Comparison of ENCODE assay signal across 8 cellular contexts in the genomic region with DNA sequence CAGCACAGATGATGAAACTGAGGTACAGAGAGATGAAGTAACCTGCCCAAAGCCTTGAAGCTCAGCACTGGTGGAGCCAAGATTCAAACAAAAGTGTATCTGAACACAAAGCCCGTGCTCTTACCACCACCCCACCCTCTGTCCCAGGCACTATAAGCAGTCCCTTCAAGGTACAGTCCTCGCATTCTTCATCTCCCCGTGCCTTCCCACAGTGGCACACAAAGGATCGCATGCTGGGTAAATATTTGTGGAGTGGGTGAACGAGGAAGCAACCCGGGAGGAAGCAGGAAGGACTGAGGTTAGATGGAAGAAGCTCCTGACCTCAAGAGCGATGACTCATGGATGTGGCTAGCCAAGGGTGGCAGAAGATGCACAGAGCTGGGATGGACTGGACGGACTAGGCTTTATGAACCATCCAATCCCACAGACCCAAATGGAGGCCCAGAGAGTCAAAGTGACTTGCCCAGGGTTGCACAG. TPM values are rescaled to one million over a fixed set of nuclear protein-coding genes. Genes with fewer than 3 reads are reported as not detected.
DNase-seq lines count a peak whose midpoint lies in the region; ATAC-seq and TF ChIP-seq lines count a peak whose summit lies in the region.

No MANE protein-coding gene starts in this region.

- peaks cover 13% of the 10 kb centered on the region for H3K27me3 Mint-ChIP-seq in activated CD8-positive, alpha-beta T cell treated with anti-CD3 and anti-CD28 coated beads, Interleukin-2, amount 10 ng/mL, durations not matched to agents 7 days and 5 days (ENCODE audit: low read depth)

- peak; percentile 31 for DNase-seq in COLO829 (ENCODE audit: low spot score)
- DNase-seq in LNCaP clone FGC (ENCODE audit: low read depth): peak; percentile 28
- DNase-seq in activated CD8-positive, alpha-beta T cell treated with anti-CD3 and anti-CD28 coated beads, Interleukin-2, amount 10 ng/mL, durations not matched to agents 7 days and 5 days: peak; percentile 40
- peak; percentile 33 for DNase-seq in kidney glomerular epithelial cell (lab: John Stamatoyannopoulos, UW)
- no peak for DNase-seq in NCI-H748 (lab: John Stamatoyannopoulos, UW; ENCODE audit: unreplicated experiment)
- DNase-seq in Right ventricle myocardium superior: no peak
- DNase-seq in NCI-H146 treated with DMSO at 0.1 percent for 48 hours (lab: John Stamatoyannopoulos, UW; ENCODE audit: unreplicated experiment): no peak

- no peaks in the 10 kb centered on the region for H3K9me3 Mint-ChIP-seq in activated CD8-positive, alpha-beta T cell treated with anti-CD3 and anti-CD28 coated beads, Interleukin-2, amount 10 ng/mL, durations not matched to agents 7 days and 5 days (ENCODE audit: insufficient read depth)

- H3K4me3 ChIP-seq in LNCaP clone FGC (ENCODE audit: low read depth, low read length): no peak overlapping the region

- no peak for TF ChIP-seq CTCF in LNCaP clone FGC (IDR thresholded peaks at IDR 0.05; ENCODE audit: control insufficient read depth, extremely low read depth, insufficient read depth)

- POLR2A ChIA-PET in activated CD8-positive, alpha-beta T cell treated with anti-CD3 and anti-CD28 coated beads, Interleukin-2, amount 10 ng/mL, durations not matched to agents 7 days and 5 days (lab: Charles Lee): interaction anchor here (1.0 to 1.2 kb wide), 2 partner anchors 16 to 38 kb away, joined by 3 to 4 read pairs; a partner anchor contains a TSS

- H3K4me3 Mint-ChIP-seq in activated CD8-positive, alpha-beta T cell treated with anti-CD3 and anti-CD28 coated beads, Interleukin-2, amount 10 ng/mL, durations not matched to agents 7 days and 5 days: no peak overlapping the region

- CTCF ChIA-PET in activated CD8-positive, alpha-beta T cell treated with anti-CD3 and anti-CD28 coated beads, Interleukin-2, amount 10 ng/mL, durations not matched to agents 7 days and 5 days (lab: Charles Lee): interaction anchor here (1.0 to 1.3 kb wide), 2 partner anchors 22 to 219 kb away, joined by 3 to 4 read pairs; no protein-coding TSS in a partner anchor

- H3K4me1 Mint-ChIP-seq in activated CD8-positive, alpha-beta T cell treated with anti-CD3 and anti-CD28 coated beads, Interleukin-2, amount 10 ng/mL, durations not matched to agents 7 days and 5 days (ENCODE audit: low read depth): peaks cover 36% of the 10 kb centered on the region

- ATAC-seq in activated CD8-positive, alpha-beta T cell treated with anti-CD3 and anti-CD28 coated beads, Interleukin-2, amount 10 ng/mL, durations not matched to agents 7 days and 5 days: peak; percentile 69
- ATAC-seq in Right ventricle myocardium superior (ENCODE audit: poor library complexity) (no peak), GM18858 (IDR thresholded peaks at IDR 0.05; ENCODE audit: unreplicated experiment) (no peak)

- intact Hi-C loops in Right ventricle myocardium superior (cut with DNase I): no loop called here

- H3K27ac Mint-ChIP-seq in activated CD8-positive, alpha-beta T cell treated with anti-CD3 and anti-CD28 coated beads, Interleukin-2, amount 10 ng/mL, durations not matched to agents 7 days and 5 days: peak overlapping the region; percentile 10

- H3K36me3 Mint-ChIP-seq in activated CD8-positive, alpha-beta T cell treated with anti-CD3 and anti-CD28 coated beads, Interleukin-2, amount 10 ng/mL, durations not matched to agents 7 days and 5 days (ENCODE audit: low read depth): no peaks in the 10 kb centered on the region

RNA-seq across cellular contexts. Expression of a gene that starts 18.4 kb away (rescaled TPM):
- not detected for total RNA-seq in activated CD8-positive, alpha-beta T cell treated with anti-CD3 and anti-CD28 coated beads, Interleukin-2, amount 10 ng/mL, durations not matched to agents 7 days and 5 days
- total RNA-seq in Right ventricle myocardium superior: 10.5 TPM

RNA-seq across cellular contexts. Expression of a gene that starts 37.9 kb away (rescaled TPM):
- 10 to 100 TPM; 81.8 to 84.4 TPM for total RNA-seq in activated CD8-positive, alpha-beta T cell treated with anti-CD3 and anti-CD28 coated beads, Interleukin-2, amount 10 ng/mL, durations not matched to agents 7 days and 5 days
- 26.8 TPM for total RNA-seq in Right ventricle myocardium superior

Comparison
In these comparisons a context has a peak if more than half of its experiments do, and no peak if none do; other contexts are left out.
1. DNase-seq: peak in COLO829 (single experiment), LNCaP clone FGC (single experiment), activated CD8-positive, alpha-beta T cell treated with anti-CD3 and anti-CD28 coated beads, Interleukin-2, amount 10 ng/mL, durations not matched to agents 7 days and 5 days (single experiment) and kidney glomerular epithelial cell (single experiment); none in NCI-H748 (single experiment), Right ventricle myocardium superior (single experiment) and NCI-H146 treated with DMSO at 0.1 percent for 48 hours (single experiment).